Comparison of ENCODE assay signal across 1 cellular context in genomic region chr14:60646202-60646886, GRCh38.
TF ChIP-seq lines count a peak whose summit lies in the region.

No MANE protein-coding gene starts in this region.

TF ChIP-seq in H1, 55 proteins besides CTCF, POLR2A, EP300 and RAD21 (continued from another document):
- TF ChIP-seq CBX8 (IDR thresholded peaks at IDR 0.05; ENCODE audit: borderline replicate concordance, low read depth, low read length), result no peak
- TF ChIP-seq TAF1 (IDR thresholded peaks at IDR 0.05; ENCODE audit: low read depth, low read length), result no peak
- peak; percentile 96 for TF ChIP-seq CEBPB (IDR thresholded peaks at IDR 0.05; ENCODE audit: low read depth, low read length)
- 0 out of 2 replicates have a peak, but pooled peaks have one; percentile 53 for TF ChIP-seq TCF12 (IDR thresholded peaks at IDR 0.05; ENCODE audit: low read depth, low read length)
- no peak for TF ChIP-seq FOSL1 (IDR thresholded peaks at IDR 0.05; ENCODE audit: insufficient read depth, low read depth, low read length)
- no peak for TF ChIP-seq KDM5A (IDR thresholded peaks at IDR 0.05; ENCODE audit: low read length)
- TF ChIP-seq RBBP5 (IDR thresholded peaks at IDR 0.05; ENCODE audit: borderline replicate concordance, low read depth, low read length), result no peak
- no peak for TF ChIP-seq CREB1 (IDR thresholded peaks at IDR 0.05)
- TF ChIP-seq SP4 (IDR thresholded peaks at IDR 0.05; ENCODE audit: low read length), result no peak
- no peak for TF ChIP-seq ZNF274 (IDR thresholded peaks at IDR 0.05; ENCODE audit: borderline replicate concordance, extremely low read depth, low read length)
- no peak for TF ChIP-seq SAP30 (IDR thresholded peaks at IDR 0.05; ENCODE audit: insufficient read depth, insufficient replicate concordance, low read length)
- no peak for TF ChIP-seq PHF8 (conservative IDR thresholded peaks at IDR 0.05; ENCODE audit: low read depth, low read length)
- no peak for TF ChIP-seq TAF7 (optimal IDR thresholded peaks at IDR 0.05; ENCODE audit: borderline replicate concordance, low read depth, low read length)
- no peak for TF ChIP-seq KDM4A (IDR thresholded peaks at IDR 0.05; ENCODE audit: low read depth, low read length, severe bottlenecking)
- TF ChIP-seq POU5F1 (IDR thresholded peaks at IDR 0.05; ENCODE audit: low read depth, low read length), result no peak
- TF ChIP-seq BCL11A (IDR thresholded peaks at IDR 0.05; ENCODE audit: low read depth in 2 of 2, low read length in 2 of 2), result no peak
- no peak for TF ChIP-seq ATF3 (IDR thresholded peaks at IDR 0.05; ENCODE audit: insufficient read depth, low read depth, low read length)
- no peak for TF ChIP-seq HDAC6 (IDR thresholded peaks at IDR 0.05; ENCODE audit: low read depth, low read length)
- no peak for TF ChIP-seq MAX (IDR thresholded peaks at IDR 0.05)
- TF ChIP-seq BRCA1 (IDR thresholded peaks at IDR 0.05; ENCODE audit: low read depth, low read length), result no peak
- TF ChIP-seq CHD2 (IDR thresholded peaks at IDR 0.05; ENCODE audit: low read length), result no peak
- no peak for TF ChIP-seq TBP (IDR thresholded peaks at IDR 0.05; ENCODE audit: low read depth, low read length)
- TF ChIP-seq USF2 (IDR thresholded peaks at IDR 0.05; ENCODE audit: low read length), result no peak
- no peak for TF ChIP-seq NANOG (IDR thresholded peaks at IDR 0.05; ENCODE audit: insufficient read depth, low read depth, low read length, poor library complexity, severe bottlenecking)
- no peak for TF ChIP-seq CHD1 (IDR thresholded peaks at IDR 0.05; ENCODE audit: low read depth, low read length)
- TF ChIP-seq BACH1 (IDR thresholded peaks at IDR 0.05; ENCODE audit: low read length), result no peak
- TF ChIP-seq SUZ12 (IDR thresholded peaks at IDR 0.05; ENCODE audit: low read length), result no peak
- TF ChIP-seq SP1 (IDR thresholded peaks at IDR 0.05; ENCODE audit: low read depth, low read length), result peak; percentile 78
- no peak for TF ChIP-seq HDAC2 (IDR thresholded peaks at IDR 0.05; ENCODE audit: borderline replicate concordance in 1 of 2, low read depth in 2 of 2, low read length in 2 of 2)
- TF ChIP-seq GTF2F1 (IDR thresholded peaks at IDR 0.05; ENCODE audit: borderline replicate concordance, low read depth, low read length), result no peak
- peak; percentile 83 for TF ChIP-seq RNF2 (IDR thresholded peaks at IDR 0.05; ENCODE audit: borderline replicate concordance, low read depth, low read length, missing control alignments, poor library complexity, severe bottlenecking)
- TF ChIP-seq EGR1 (IDR thresholded peaks at IDR 0.05; ENCODE audit: borderline replicate concordance, low read depth, low read length), result 0 out of 2 replicates have a peak, but pooled peaks have one; percentile 45
- TF ChIP-seq SRF (IDR thresholded peaks at IDR 0.05; ENCODE audit: low read depth, low read length), result no peak
- TF ChIP-seq CBX5 (IDR thresholded peaks at IDR 0.05; ENCODE audit: low read depth, low read length), result no peak
- TF ChIP-seq SIN3A (conservative IDR thresholded peaks at IDR 0.05 in 1 of 2, IDR thresholded peaks at IDR 0.05 in 1 of 2; ENCODE audit: low read depth in 1 of 2, low read length in 2 of 2), result 0 out of 4 replicates have a peak, but pooled peaks of 1 of the 2 experiments have one; percentile 42
- no peak for TF ChIP-seq JUND (IDR thresholded peaks at IDR 0.05; ENCODE audit: low read length)
- TF ChIP-seq ASH2L (IDR thresholded peaks at IDR 0.05; ENCODE audit: low read length), result no peak
- TF ChIP-seq EZH2 (IDR thresholded peaks at IDR 0.05; ENCODE audit: low read depth, low read length, severe bottlenecking), result no peak
- no peak for TF ChIP-seq TEAD4 (IDR thresholded peaks at IDR 0.05; ENCODE audit: low read depth, low read length)
- no peak for TF ChIP-seq SP2 (IDR thresholded peaks at IDR 0.05; ENCODE audit: low read length)
- no peak for TF ChIP-seq CHD7 (IDR thresholded peaks at IDR 0.05; ENCODE audit: insufficient replicate concordance, low read length)
- no peak for TF ChIP-seq POLR2AphosphoS5 (IDR thresholded peaks at IDR 0.05; ENCODE audit: low read depth, low read length)
TF ChIP-seq in H1: peak in this region for 6.
